Comparison of ENCODE assay signal across 11 cellular contexts in genomic region chr1:41658444-41659158, GRCh38.
A peak's percentile ranks its signal among the peaks of the same experiment; 100 is the strongest.
DNase-seq lines count a peak whose midpoint lies in the region; ATAC-seq, FAIRE-seq and TF ChIP-seq lines count a peak whose summit lies in the region.
"Had no signal": no experiment of that assay in that cellular context is flagged by ENCODE, and none has a peak within 500 bp of the region (broad histone marks: within the 10 kb centered on the region; RNA-seq: fewer than 3 reads in every experiment).

No MANE protein-coding gene starts in this region.

- no TSS peak for BruUV-seq in GM12878 (replicated peaks; lab: Mats Ljungman, UMichigan)

- H3K79me2 ChIP-seq in GM12878 (ENCODE audit: control insufficient read depth, insufficient read depth, low read length), result peaks cover 14% of the 10 kb centered on the region

- CTCF ChIA-PET in GM12878 (lab: Yijun Ruan, JAX), result interaction anchor here (0.7 to 8.4 kb wide), 22 partner anchors 9 to 233 kb away, joined by 3 to 66 read pairs (median 5); no protein-coding TSS in a partner anchor
- CTCF ChIA-PET in naive thymus-derived CD4-positive, alpha-beta T cell (lab: Charles Lee), result no interaction called here

- no peak for TF ChIP-seq CTCF in right atrium auricular region (IDR thresholded peaks at IDR 0.05)
- TF ChIP-seq CTCF in GM12878 (IDR thresholded peaks at IDR 0.05 in 2 of 3, conservative IDR thresholded peaks at IDR 0.05 in 1 of 3; ENCODE audit: control insufficient read depth in 2 of 3, extremely low read depth in 1 of 3, insufficient read depth in 1 of 3, low read depth in 3 of 3, low read length in 3 of 3), result no peak
- TF ChIP-seq CTCF in GM13977 (IDR thresholded peaks at IDR 0.05; ENCODE audit: extremely low read depth, insufficient read depth, missing control alignments), result no peak

- H3K9me3 ChIP-seq in right atrium auricular region (no peaks in the 10 kb centered on the region), GM12878 (replicated peaks; ENCODE audit: control insufficient read depth, insufficient read depth, low read length) (no peaks in the 10 kb centered on the region)
- no peaks in the 10 kb centered on the region for H3K9me3 ChIP-seq in naive thymus-derived CD4-positive, alpha-beta T cell (ENCODE audit: control insufficient read depth in 2 of 3, low read length in 3 of 3)
- H3K9me3 ChIP-seq: left lung had no signal

- H3K27me3 ChIP-seq in right atrium auricular region (no peaks in the 10 kb centered on the region), GM12878 (replicated peaks in 1 of 2; ENCODE audit: control insufficient read depth in 2 of 2, insufficient read depth in 2 of 2, low read length in 1 of 2) (no peaks in the 10 kb centered on the region)
- no peaks in the 10 kb centered on the region for H3K27me3 ChIP-seq in naive thymus-derived CD4-positive, alpha-beta T cell (ENCODE audit: control insufficient read depth in 2 of 2, insufficient read depth in 2 of 2, low read length in 2 of 2)

- H3K36me3 Mint-ChIP-seq in naive thymus-derived CD4-positive, alpha-beta T cell, result peaks cover 0 to 17% (median 0%) of the 10 kb centered on the region in 5 donors

- TF ChIP-seq POLR2A in GM12878 (IDR thresholded peaks at IDR 0.05; ENCODE audit: low read depth, low read length), result no peak

- RAD21 ChIA-PET in GM12878 (lab: Charles Lee; ENCODE audit: unreplicated experiment), result interaction anchor here (0.5 to 18.2 kb wide), 22 partner anchors 9 to 232 kb away, joined by 3 to 262 read pairs (median 5); no protein-coding TSS in a partner anchor

- H3K9me3 Mint-ChIP-seq in naive thymus-derived CD4-positive, alpha-beta T cell, result no peaks in the 10 kb centered on the region

- SMC1A ChIA-PET in GM12878 (lab: Charles Lee; ENCODE audit: uncharacterized antibody, unreplicated experiment), result interaction anchor here (0.7 to 12.5 kb wide), 31 partner anchors 9 to 151 kb away, joined by 3 to 126 read pairs (median 7); no protein-coding TSS in a partner anchor

- no peaks in the 10 kb centered on the region for H3K27me3 Mint-ChIP-seq in naive thymus-derived CD4-positive, alpha-beta T cell

- peak overlapping the region in 1 of 9 donors; percentile 8 for H3K27ac Mint-ChIP-seq in naive thymus-derived CD4-positive, alpha-beta T cell

- ATAC-seq in left cardiac atrium (no peak), GM12878 (0 out of 3 replicates have a peak, but pooled peaks have one; percentile 1), GM18867 (IDR thresholded peaks at IDR 0.05; ENCODE audit: unreplicated experiment) (no peak)
- no peak for ATAC-seq in naive thymus-derived CD4-positive, alpha-beta T cell
- ATAC-seq: left lung had no signal

- intact Hi-C loops in left cardiac atrium (cut with DNase I), result no loop called here
- intact Hi-C loops in GM12878 (cut with micrococcal nuclease; ENCODE audit: unreplicated experiment), result loop anchor here (2.0 kb wide), 1 partner anchor 68 kb away; no protein-coding TSS in a partner anchor
- intact Hi-C loops in naive thymus-derived CD4-positive, alpha-beta T cell (cut with micrococcal nuclease), result loop anchor here in 1 of 2 donors (1.0 kb wide), 1 partner anchor 84 kb away; no protein-coding TSS in a partner anchor

- H3K4me1 ChIP-seq in right atrium auricular region (peaks cover 0 to 16% of the 10 kb centered on the region in 2 donors), GM12878 (ENCODE audit: control insufficient read depth, insufficient read depth, low read length) (peaks cover 20% of the 10 kb centered on the region)
- peaks cover 12 to 43% of the 10 kb centered on the region in 2 donors for H3K4me1 ChIP-seq in naive thymus-derived CD4-positive, alpha-beta T cell (ENCODE audit: control insufficient read depth in 2 of 2, insufficient read depth in 2 of 2, low read length in 2 of 2)

- WGBS in GM12878 (ENCODE audit: insufficient coverage, insufficient replicate concordance, low lambda C conversion rate, missing lambda C conversion rate), result 89% methylated on average over 12 of the region's 12 CpGs

- H3K27ac ChIP-seq in right atrium auricular region (no peak overlapping the region), GM12878 (ENCODE audit: control insufficient read depth, insufficient read depth) (no peak overlapping the region)
- no peak overlapping the region for H3K27ac ChIP-seq in naive thymus-derived CD4-positive, alpha-beta T cell (ENCODE audit: low read depth, low read length)
- H3K27ac ChIP-seq: left lung had no signal

- H3K4me3 Mint-ChIP-seq in naive thymus-derived CD4-positive, alpha-beta T cell, result peak overlapping the region in 4 of 10 donors; percentile 10 to 92 (median 29)

- H4K20me1 ChIP-seq in GM12878 (ENCODE audit: control insufficient read depth, insufficient read depth), result no peaks in the 10 kb centered on the region

- H3K9ac ChIP-seq in GM12878 (ENCODE audit: control insufficient read depth, insufficient read depth, low read length), result no peak overlapping the region

- H3K36me3 ChIP-seq in right atrium auricular region (no peaks in the 10 kb centered on the region), GM12878 (ENCODE audit: control insufficient read depth in 2 of 2, insufficient read depth in 2 of 2, low read length in 1 of 2) (0 out of 4 replicates have a peak, but pooled peaks cover 0 to 3% of the 10 kb centered on the region in 2 experiments)
- no peaks in the 10 kb centered on the region for H3K36me3 ChIP-seq in naive thymus-derived CD4-positive, alpha-beta T cell (ENCODE audit: control insufficient read depth in 2 of 3, insufficient read depth in 3 of 3, low read length in 3 of 3)
- H3K36me3 ChIP-seq: left lung had no signal

- H3K4me1 Mint-ChIP-seq in naive thymus-derived CD4-positive, alpha-beta T cell, result peaks cover 51 to 72% (median 63%) of the 10 kb centered on the region in 7 donors

- in situ Hi-C loops in GM12878 (cut with MboI), result no loop called here
- in situ Hi-C loops in GM13977 (cut with MboI; ENCODE audit: low pct_unique_long_range_greater_than_20kb, low sequenced_read_pairs, unreplicated experiment), result no loop called here

- H2AFZ ChIP-seq in GM12878 (ENCODE audit: control insufficient read depth, low read depth, low read length), result no peak overlapping the region; the same call in 1 of the 2 replicates

- POLR2A ChIA-PET in GM12878 (lab: Charles Lee), result interaction anchor here (0.7 to 2.5 kb wide), 12 partner anchors 9 to 70 kb away, joined by 3 to 7 read pairs (median 4); no protein-coding TSS in a partner anchor
- POLR2A ChIA-PET in naive thymus-derived CD4-positive, alpha-beta T cell (lab: Charles Lee), result interaction anchor here (1.6 to 2.3 kb wide), 2 partner anchors 10 to 15 kb away, joined by 4 to 5 read pairs; no protein-coding TSS in a partner anchor

- DNase-seq in left cardiac atrium, result peak; percentile 23
- DNase-seq in right atrium auricular region (ENCODE audit: low spot score), result no peak
- DNase-seq in NCI-H82 (lab: John Stamatoyannopoulos, UW), result peak; percentile 88
- no peak for DNase-seq in GM12878 (ENCODE audit: low read depth, low spot score)
- no peak for DNase-seq in GM13977 (ENCODE audit: low spot score)
- no peak for DNase-seq in SHP77 treated with DMSO at 0.1 percent for 48 hours (lab: John Stamatoyannopoulos, UW)
- no peak for DNase-seq in naive thymus-derived CD4-positive, alpha-beta T cell
- DNase-seq: COR-L47, HCEC 1CT had no signal

- no peak for FAIRE-seq in GM12878 (lab: Jason Lieb, UNC)

- peak overlapping the region; percentile 40 for H3K4me2 ChIP-seq in GM12878 (ENCODE audit: control insufficient read depth, insufficient read depth)

- TF ChIP-seq RAD21 in GM12878 (IDR thresholded peaks at IDR 0.05; ENCODE audit: insufficient read depth, low read depth, low read length), result no peak

- H3K4me3 ChIP-seq in right atrium auricular region, result no peak overlapping the region
- no peak overlapping the region for H3K4me3 ChIP-seq in GM12878
- H3K4me3 ChIP-seq in naive thymus-derived CD4-positive, alpha-beta T cell (ENCODE audit: low read length), result no peak overlapping the region
- H3K4me3 ChIP-seq: left lung had no signal

- TF ChIP-seq EP300 in GM12878 (IDR thresholded peaks at IDR 0.05; ENCODE audit: borderline replicate concordance in 1 of 2, control insufficient read depth in 1 of 2, low read depth in 2 of 2, low read length in 2 of 2), result no peak

TF ChIP-seq in GM12878, 131 proteins besides CTCF, POLR2A, EP300 and RAD21 (continues in another document):
- no peak for TF ChIP-seq ZNF217 (IDR thresholded peaks at IDR 0.05)
- TF ChIP-seq CUX1 (IDR thresholded peaks at IDR 0.05; ENCODE audit: insufficient replicate concordance, low read depth, low read length), result no peak
- TF ChIP-seq HDGF (IDR thresholded peaks at IDR 0.05), result no peak
- no peak for TF ChIP-seq BACH1 (IDR thresholded peaks at IDR 0.05; ENCODE audit: borderline replicate concordance)
- TF ChIP-seq SIN3A (IDR thresholded peaks at IDR 0.05; ENCODE audit: low read depth, low read length), result no peak

Comparison
In these comparisons a context has a peak if more than half of its experiments do, and no peak if none do; other contexts are left out.
1. DNase-seq: peak in left cardiac atrium (single experiment) and NCI-H82 (single experiment); none in right atrium auricular region (single experiment), GM12878 (single experiment), GM13977 (single experiment), SHP77 treated with DMSO at 0.1 percent for 48 hours (single experiment) and naive thymus-derived CD4-positive, alpha-beta T cell (0 of 9).